ENCODE assay signal across 1 cellular context in the genomic region with DNA sequence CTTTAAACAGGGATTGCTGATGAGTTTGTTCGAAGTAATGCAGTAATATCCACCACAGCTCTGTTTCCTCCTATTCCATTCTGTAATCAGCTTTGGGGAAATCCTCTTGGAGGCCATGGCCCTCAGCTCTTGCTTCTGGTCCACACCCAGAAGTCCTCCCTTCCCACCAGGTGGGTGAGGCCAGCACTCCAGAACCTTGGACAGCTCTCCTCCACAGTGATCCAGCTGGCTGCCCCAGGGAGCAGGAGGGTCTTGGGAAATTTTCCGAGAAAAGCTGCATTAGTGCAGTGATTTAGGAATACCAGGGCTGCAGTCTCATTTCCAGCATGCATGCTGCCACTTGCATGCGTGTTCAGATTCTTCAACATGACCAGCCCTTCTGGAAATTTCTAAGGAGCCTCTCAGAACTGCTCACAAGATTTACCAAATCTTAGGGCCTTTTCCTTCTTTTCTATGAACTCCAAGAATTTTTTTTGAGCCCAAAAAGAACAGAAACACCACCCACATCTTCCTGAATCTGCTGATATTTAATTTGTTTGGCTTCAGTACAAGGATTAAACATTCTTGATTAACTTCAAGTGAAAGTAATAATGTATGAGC.
TF ChIP-seq lines count a peak whose summit lies in the region.

No MANE protein-coding gene starts in this region.

TF ChIP-seq in H1, 55 proteins besides CTCF, POLR2A, EP300 and RAD21:
- TF ChIP-seq BRCA1 (IDR thresholded peaks at IDR 0.05; ENCODE audit: low read depth, low read length): no peak
- TF ChIP-seq TCF12 (IDR thresholded peaks at IDR 0.05; ENCODE audit: low read depth, low read length): no peak
- TF ChIP-seq CHD2 (IDR thresholded peaks at IDR 0.05; ENCODE audit: low read length): no peak
- TF ChIP-seq, protein P1, sequence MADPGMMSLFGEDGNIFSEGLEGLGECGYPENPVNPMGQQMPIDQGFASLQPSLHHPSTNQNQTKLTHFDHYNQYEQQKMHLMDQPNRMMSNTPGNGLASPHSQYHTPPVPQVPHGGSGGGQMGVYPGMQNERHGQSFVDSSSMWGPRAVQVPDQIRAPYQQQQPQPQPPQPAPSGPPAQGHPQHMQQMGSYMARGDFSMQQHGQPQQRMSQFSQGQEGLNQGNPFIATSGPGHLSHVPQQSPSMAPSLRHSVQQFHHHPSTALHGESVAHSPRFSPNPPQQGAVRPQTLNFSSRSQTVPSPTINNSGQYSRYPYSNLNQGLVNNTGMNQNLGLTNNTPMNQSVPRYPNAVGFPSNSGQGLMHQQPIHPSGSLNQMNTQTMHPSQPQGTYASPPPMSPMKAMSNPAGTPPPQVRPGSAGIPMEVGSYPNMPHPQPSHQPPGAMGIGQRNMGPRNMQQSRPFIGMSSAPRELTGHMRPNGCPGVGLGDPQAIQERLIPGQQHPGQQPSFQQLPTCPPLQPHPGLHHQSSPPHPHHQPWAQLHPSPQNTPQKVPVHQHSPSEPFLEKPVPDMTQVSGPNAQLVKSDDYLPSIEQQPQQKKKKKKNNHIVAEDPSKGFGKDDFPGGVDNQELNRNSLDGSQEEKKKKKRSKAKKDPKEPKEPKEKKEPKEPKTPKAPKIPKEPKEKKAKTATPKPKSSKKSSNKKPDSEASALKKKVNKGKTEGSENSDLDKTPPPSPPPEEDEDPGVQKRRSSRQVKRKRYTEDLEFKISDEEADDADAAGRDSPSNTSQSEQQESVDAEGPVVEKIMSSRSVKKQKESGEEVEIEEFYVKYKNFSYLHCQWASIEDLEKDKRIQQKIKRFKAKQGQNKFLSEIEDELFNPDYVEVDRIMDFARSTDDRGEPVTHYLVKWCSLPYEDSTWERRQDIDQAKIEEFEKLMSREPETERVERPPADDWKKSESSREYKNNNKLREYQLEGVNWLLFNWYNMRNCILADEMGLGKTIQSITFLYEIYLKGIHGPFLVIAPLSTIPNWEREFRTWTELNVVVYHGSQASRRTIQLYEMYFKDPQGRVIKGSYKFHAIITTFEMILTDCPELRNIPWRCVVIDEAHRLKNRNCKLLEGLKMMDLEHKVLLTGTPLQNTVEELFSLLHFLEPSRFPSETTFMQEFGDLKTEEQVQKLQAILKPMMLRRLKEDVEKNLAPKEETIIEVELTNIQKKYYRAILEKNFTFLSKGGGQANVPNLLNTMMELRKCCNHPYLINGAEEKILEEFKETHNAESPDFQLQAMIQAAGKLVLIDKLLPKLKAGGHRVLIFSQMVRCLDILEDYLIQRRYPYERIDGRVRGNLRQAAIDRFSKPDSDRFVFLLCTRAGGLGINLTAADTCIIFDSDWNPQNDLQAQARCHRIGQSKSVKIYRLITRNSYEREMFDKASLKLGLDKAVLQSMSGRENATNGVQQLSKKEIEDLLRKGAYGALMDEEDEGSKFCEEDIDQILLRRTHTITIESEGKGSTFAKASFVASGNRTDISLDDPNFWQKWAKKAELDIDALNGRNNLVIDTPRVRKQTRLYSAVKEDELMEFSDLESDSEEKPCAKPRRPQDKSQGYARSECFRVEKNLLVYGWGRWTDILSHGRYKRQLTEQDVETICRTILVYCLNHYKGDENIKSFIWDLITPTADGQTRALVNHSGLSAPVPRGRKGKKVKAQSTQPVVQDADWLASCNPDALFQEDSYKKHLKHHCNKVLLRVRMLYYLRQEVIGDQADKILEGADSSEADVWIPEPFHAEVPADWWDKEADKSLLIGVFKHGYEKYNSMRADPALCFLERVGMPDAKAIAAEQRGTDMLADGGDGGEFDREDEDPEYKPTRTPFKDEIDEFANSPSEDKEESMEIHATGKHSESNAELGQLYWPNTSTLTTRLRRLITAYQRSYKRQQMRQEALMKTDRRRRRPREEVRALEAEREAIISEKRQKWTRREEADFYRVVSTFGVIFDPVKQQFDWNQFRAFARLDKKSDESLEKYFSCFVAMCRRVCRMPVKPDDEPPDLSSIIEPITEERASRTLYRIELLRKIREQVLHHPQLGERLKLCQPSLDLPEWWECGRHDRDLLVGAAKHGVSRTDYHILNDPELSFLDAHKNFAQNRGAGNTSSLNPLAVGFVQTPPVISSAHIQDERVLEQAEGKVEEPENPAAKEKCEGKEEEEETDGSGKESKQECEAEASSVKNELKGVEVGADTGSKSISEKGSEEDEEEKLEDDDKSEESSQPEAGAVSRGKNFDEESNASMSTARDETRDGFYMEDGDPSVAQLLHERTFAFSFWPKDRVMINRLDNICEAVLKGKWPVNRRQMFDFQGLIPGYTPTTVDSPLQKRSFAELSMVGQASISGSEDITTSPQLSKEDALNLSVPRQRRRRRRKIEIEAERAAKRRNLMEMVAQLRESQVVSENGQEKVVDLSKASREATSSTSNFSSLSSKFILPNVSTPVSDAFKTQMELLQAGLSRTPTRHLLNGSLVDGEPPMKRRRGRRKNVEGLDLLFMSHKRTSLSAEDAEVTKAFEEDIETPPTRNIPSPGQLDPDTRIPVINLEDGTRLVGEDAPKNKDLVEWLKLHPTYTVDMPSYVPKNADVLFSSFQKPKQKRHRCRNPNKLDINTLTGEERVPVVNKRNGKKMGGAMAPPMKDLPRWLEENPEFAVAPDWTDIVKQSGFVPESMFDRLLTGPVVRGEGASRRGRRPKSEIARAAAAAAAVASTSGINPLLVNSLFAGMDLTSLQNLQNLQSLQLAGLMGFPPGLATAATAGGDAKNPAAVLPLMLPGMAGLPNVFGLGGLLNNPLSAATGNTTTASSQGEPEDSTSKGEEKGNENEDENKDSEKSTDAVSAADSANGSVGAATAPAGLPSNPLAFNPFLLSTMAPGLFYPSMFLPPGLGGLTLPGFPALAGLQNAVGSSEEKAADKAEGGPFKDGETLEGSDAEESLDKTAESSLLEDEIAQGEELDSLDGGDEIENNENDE (IDR thresholded peaks at IDR 0.05; ENCODE audit: insufficient replicate concordance, low read length): no peak
- peak; percentile 93 for TF ChIP-seq SAP30 (IDR thresholded peaks at IDR 0.05; ENCODE audit: insufficient read depth, insufficient replicate concordance, low read length)
- TF ChIP-seq CBX8 (IDR thresholded peaks at IDR 0.05; ENCODE audit: borderline replicate concordance, low read depth, low read length): no peak
- no peak for TF ChIP-seq FOSL1 (IDR thresholded peaks at IDR 0.05; ENCODE audit: insufficient read depth, low read depth, low read length)
- no peak for TF ChIP-seq TBP (IDR thresholded peaks at IDR 0.05; ENCODE audit: low read depth, low read length)
- TF ChIP-seq RFX5 (IDR thresholded peaks at IDR 0.05; ENCODE audit: borderline replicate concordance, low read depth, low read length): no peak
- peak in 1 of 2 experiments; percentile 89; a peak in 1 of 4 replicates for TF ChIP-seq HDAC2 (IDR thresholded peaks at IDR 0.05; ENCODE audit: borderline replicate concordance in 1 of 2, low read depth in 2 of 2, low read length in 2 of 2)
- TF ChIP-seq SIN3A (conservative IDR thresholded peaks at IDR 0.05 in 1 of 2, IDR thresholded peaks at IDR 0.05 in 1 of 2; ENCODE audit: low read depth in 1 of 2, low read length in 2 of 2): peak; percentile 93 to 97
- TF ChIP-seq SIX5 (IDR thresholded peaks at IDR 0.05; ENCODE audit: low read depth, low read length): no peak
- TF ChIP-seq ASH2L (IDR thresholded peaks at IDR 0.05; ENCODE audit: low read length): no peak
- no peak for TF ChIP-seq RXRA (IDR thresholded peaks at IDR 0.05; ENCODE audit: insufficient read depth, low read depth, low read length)
- no peak for TF ChIP-seq MAFK (IDR thresholded peaks at IDR 0.05; ENCODE audit: low read depth, low read length)
- TF ChIP-seq, protein P2, sequence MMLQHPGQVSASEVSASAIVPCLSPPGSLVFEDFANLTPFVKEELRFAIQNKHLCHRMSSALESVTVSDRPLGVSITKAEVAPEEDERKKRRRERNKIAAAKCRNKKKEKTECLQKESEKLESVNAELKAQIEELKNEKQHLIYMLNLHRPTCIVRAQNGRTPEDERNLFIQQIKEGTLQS (IDR thresholded peaks at IDR 0.05; ENCODE audit: insufficient read depth, low read depth, low read length): no peak
- TF ChIP-seq CREB1 (IDR thresholded peaks at IDR 0.05): no peak
- no peak for TF ChIP-seq TEAD4 (IDR thresholded peaks at IDR 0.05; ENCODE audit: low read depth, low read length)
- TF ChIP-seq EGR1 (IDR thresholded peaks at IDR 0.05; ENCODE audit: borderline replicate concordance, low read depth, low read length): no peak
- TF ChIP-seq BACH1 (IDR thresholded peaks at IDR 0.05; ENCODE audit: low read length): 0 out of 2 replicates have a peak, but pooled peaks have one; percentile 17
- no peak for TF ChIP-seq KDM5A (IDR thresholded peaks at IDR 0.05; ENCODE audit: low read length)
